18 cellular contexts compared by ENCODE assay signal in genomic region chr2:16120591-16120990, GRCh38.
DNase-seq lines count a peak whose midpoint lies in the region; ATAC-seq and TF ChIP-seq lines count a peak whose summit lies in the region.
"Had no signal": no experiment of that assay in that cellular context is flagged by ENCODE, and none has a peak within 500 bp of the region (broad histone marks: within the 10 kb centered on the region; RNA-seq: fewer than 3 reads in every experiment).

No MANE protein-coding gene starts in this region.

- no peaks in the 10 kb centered on the region for H3K36me3 ChIP-seq in endodermal cell (ENCODE audit: control insufficient read depth, insufficient read depth, low read length)
- no peaks in the 10 kb centered on the region for H3K36me3 ChIP-seq in smooth muscle cell (ENCODE audit: low read depth)
- no peaks in the 10 kb centered on the region for H3K36me3 ChIP-seq in upper lobe of right lung

- peak overlapping the region; percentile 69 for H2AFZ ChIP-seq in smooth muscle cell (ENCODE audit: low read depth)

- no peak overlapping the region for H3K4me2 ChIP-seq in smooth muscle cell
- H3K4me2 ChIP-seq: GM23338 had no signal

- H3K9me3 Mint-ChIP-seq in endodermal cell (peaks cover 11% of the 10 kb centered on the region), neural crest cell (no peaks in the 10 kb centered on the region)

- no peak overlapping the region for H3K9ac ChIP-seq in endodermal cell (ENCODE audit: extremely low read depth, low read length, poor library complexity, severe bottlenecking)
- no peak overlapping the region for H3K9ac ChIP-seq in smooth muscle cell (ENCODE audit: low read depth)

- H3K9me3 ChIP-seq in endodermal cell (ENCODE audit: control insufficient read depth, low read length) (peaks cover 6% of the 10 kb centered on the region), smooth muscle cell (replicated peaks; ENCODE audit: low read depth) (peaks cover 4% of the 10 kb centered on the region), upper lobe of right lung (no peaks in the 10 kb centered on the region)

- H3K27ac Mint-ChIP-seq in endodermal cell: no peak overlapping the region
- peak overlapping the region; percentile 21 for H3K27ac Mint-ChIP-seq in neural crest cell (ENCODE audit: unreplicated experiment)
- H3K27ac Mint-ChIP-seq: B cell; CD4-positive, CD25-positive, alpha-beta regulatory T cell; CD8-positive, alpha-beta memory T cell; GM23338; H9; IgD-negative memory B cell had no signal

- no peak overlapping the region for H3K4me3 Mint-ChIP-seq in endodermal cell
- H3K4me3 Mint-ChIP-seq in neural crest cell: no peak overlapping the region
- H3K4me3 Mint-ChIP-seq: B cell; CD4-positive, CD25-positive, alpha-beta regulatory T cell; CD8-positive, alpha-beta memory T cell; GM23338; H9; IgD-negative memory B cell had no signal

- intact Hi-C loops in upper lobe of right lung (cut with DNase I): no loop called here

- H4K20me1 ChIP-seq in smooth muscle cell (ENCODE audit: low read depth): no peaks in the 10 kb centered on the region

- no peaks in the 10 kb centered on the region for H3K79me2 ChIP-seq in smooth muscle cell (ENCODE audit: low read depth)

- peaks cover 8% of the 10 kb centered on the region for H3F3A ChIP-seq in smooth muscle cell (ENCODE audit: low read depth)

- H3K4me1 ChIP-seq in endodermal cell (ENCODE audit: control insufficient read depth, insufficient read depth, low read length) (no peaks in the 10 kb centered on the region), smooth muscle cell (ENCODE audit: low read depth) (no peaks in the 10 kb centered on the region), upper lobe of right lung (no peaks in the 10 kb centered on the region)

- no peak overlapping the region for H3K27ac ChIP-seq in endodermal cell (ENCODE audit: low read depth, low read length)
- H3K27ac ChIP-seq in smooth muscle cell (ENCODE audit: low read depth): no peak overlapping the region
- H3K27ac ChIP-seq in upper lobe of right lung: no peak overlapping the region

- no peaks in the 10 kb centered on the region for H3K27me3 Mint-ChIP-seq in endodermal cell (ENCODE audit: insufficient read depth)
- no peaks in the 10 kb centered on the region for H3K27me3 Mint-ChIP-seq in neural crest cell (ENCODE audit: low read depth)
- H3K27me3 Mint-ChIP-seq: B cell; CD4-positive, CD25-positive, alpha-beta regulatory T cell had no signal

- H3K4me1 Mint-ChIP-seq in endodermal cell (peaks cover 18% of the 10 kb centered on the region), neural crest cell (peaks cover 13% of the 10 kb centered on the region)
- H3K4me1 Mint-ChIP-seq: B cell; CD4-positive, CD25-positive, alpha-beta regulatory T cell; CD8-positive, alpha-beta memory T cell; IgD-negative memory B cell had no signal

- no peaks in the 10 kb centered on the region for H3K27me3 ChIP-seq in endodermal cell (ENCODE audit: control insufficient read depth, insufficient read depth, low read length, poor library complexity, severe bottlenecking)
- H3K27me3 ChIP-seq in smooth muscle cell (ENCODE audit: low read depth): no peaks in the 10 kb centered on the region
- no peaks in the 10 kb centered on the region for H3K27me3 ChIP-seq in upper lobe of right lung

- H3K4me3 ChIP-seq in endodermal cell (ENCODE audit: low read length): no peak overlapping the region
- H3K4me3 ChIP-seq in smooth muscle cell: no peak overlapping the region
- no peak overlapping the region for H3K4me3 ChIP-seq in upper lobe of right lung
- H3K4me3 ChIP-seq: GM23338 had no signal

- DNase-seq in SK-N-DZ (ENCODE audit: low spot score) (peak; percentile 99), endodermal cell (peak; percentile 17), neural crest cell (ENCODE audit: low read depth, low spot score) (no peak), smooth muscle cell (lab: John Stamatoyannopoulos, UW; ENCODE audit: unreplicated experiment) (no peak), upper lobe of right lung (no peak), DMS79 treated with DMSO at 0.1 percent for 48 hours (lab: John Stamatoyannopoulos, UW) (no peak)
- DNase-seq: C1 segment of cervical spinal cord; CD4-positive, CD25-positive, alpha-beta regulatory T cell; CD8-positive, alpha-beta memory T cell; COR-L47; DMS 273 treated with DMSO at 0.1 percent for 48 hours; DMS53; H9 had no signal

- ATAC-seq in upper lobe of right lung (no peak), esophagus mucosa (no peak)
- ATAC-seq: GM23338, HepG2 had no signal

- TF ChIP-seq CTCF in endodermal cell (conservative IDR thresholded peaks at IDR 0.05): no peak
- no peak for TF ChIP-seq CTCF in neural crest cell (conservative IDR thresholded peaks at IDR 0.05)
- TF ChIP-seq CTCF in smooth muscle cell (IDR thresholded peaks at IDR 0.05; ENCODE audit: borderline replicate concordance, insufficient read depth, poor library complexity, severe bottlenecking): no peak
- no peak for TF ChIP-seq CTCF in upper lobe of right lung (IDR thresholded peaks at IDR 0.05)

- H3K36me3 Mint-ChIP-seq in endodermal cell (ENCODE audit: low read depth): peaks cover 2% of the 10 kb centered on the region
- peaks cover 3% of the 10 kb centered on the region for H3K36me3 Mint-ChIP-seq in neural crest cell (ENCODE audit: low read depth)
- H3K36me3 Mint-ChIP-seq: CD4-positive, CD25-positive, alpha-beta regulatory T cell; CD8-positive, alpha-beta memory T cell had no signal

Comparison
In these comparisons a context has a peak if more than half of its experiments do, and no peak if none do; other contexts are left out.
1. DNase-seq: peak in SK-N-DZ (single experiment) and endodermal cell (single experiment); none in neural crest cell (single experiment), smooth muscle cell (single experiment), upper lobe of right lung (single experiment) and DMS79 treated with DMSO at 0.1 percent for 48 hours (single experiment).